Comparison of ENCODE assay signal across 11 cellular contexts in genomic region chr20:7272512-7272911, GRCh38.
DNase-seq lines count a peak whose midpoint lies in the region; ATAC-seq and TF ChIP-seq lines count a peak whose summit lies in the region.
"Had no signal": no experiment of that assay in that cellular context is flagged by ENCODE, and none has a peak within 500 bp of the region (broad histone marks: within the 10 kb centered on the region; RNA-seq: fewer than 3 reads in every experiment).

No MANE protein-coding gene starts in this region.

- in situ Hi-C loops in brain microvascular endothelial cell (cut with HindIII; ENCODE audit: low pct_ligation_motif_present, low sequenced_read_pairs), result no loop called here

- no peak for ATAC-seq in HG03457 (IDR thresholded peaks at IDR 0.05; ENCODE audit: unreplicated experiment)
- ATAC-seq: upper lobe of right lung had no signal

- no peaks in the 10 kb centered on the region for H3K4me1 ChIP-seq in liver (ENCODE audit: control insufficient read depth in 4 of 4, insufficient read depth in 4 of 4, low read length in 3 of 4)
- H3K4me1 ChIP-seq: Peyer's patch, upper lobe of right lung had no signal

- H3K36me3 ChIP-seq in brain microvascular endothelial cell (replicated peaks) (no peaks in the 10 kb centered on the region), liver (ENCODE audit: control insufficient read depth in 4 of 4, insufficient read depth in 3 of 4, low read depth in 1 of 4, low read length in 3 of 4) (no peaks in the 10 kb centered on the region)
- H3K36me3 ChIP-seq: Peyer's patch, upper lobe of right lung had no signal

- TF ChIP-seq RAD21 in liver (IDR thresholded peaks at IDR 0.05), result peak; percentile 84 to 85

- H3K27me3 ChIP-seq in brain microvascular endothelial cell (replicated peaks), result no peaks in the 10 kb centered on the region
- H3K27me3 ChIP-seq in liver (ENCODE audit: control insufficient read depth in 4 of 4, insufficient read depth in 4 of 4, low read length in 3 of 4), result no peaks in the 10 kb centered on the region
- H3K27me3 ChIP-seq: Peyer's patch, upper lobe of right lung had no signal

- no peak overlapping the region for H3K9ac ChIP-seq in liver (ENCODE audit: low read depth in 1 of 2, low read length in 2 of 2)

- peak; percentile 53 for TF ChIP-seq CTCF in brain microvascular endothelial cell (IDR thresholded peaks at IDR 0.05; ENCODE audit: low read depth, low read length, missing control alignments)
- TF ChIP-seq CTCF in liver (IDR thresholded peaks at IDR 0.05; ENCODE audit: low read depth, low read length, missing input control), result peak; percentile 51

- no peak overlapping the region for H3K27ac ChIP-seq in brain microvascular endothelial cell
- H3K27ac ChIP-seq in liver (ENCODE audit: low read depth in 1 of 2, low read length in 2 of 2), result no peak overlapping the region
- H3K27ac ChIP-seq: Peyer's patch, upper lobe of right lung had no signal

- DNase-seq in DMS53 treated with DMSO at 0.1 percent for 48 hours (lab: John Stamatoyannopoulos, UW; ENCODE audit: unreplicated experiment) (peak; percentile 10), NCI-H2171 treated with DMSO at 0.1 percent for 48 hours (lab: John Stamatoyannopoulos, UW) (peak; percentile 69), brain microvascular endothelial cell (no peak), NCI-H446 treated with DMSO at 0.1 percent for 48 hours (lab: John Stamatoyannopoulos, UW) (no peak), KG1 (lab: John Stamatoyannopoulos, UW) (no peak)
- DNase-seq in activated T-cell treated with anti-CD3 and anti-CD28 coated beads, Interleukin-2, amount 50 U/mL, for 1 hour, result no peak
- DNase-seq: effector memory CD4-positive, alpha-beta T cell; Peyer's patch; upper lobe of right lung had no signal

- 49% methylated on average over 1 of the region's 1 CpG for WGBS in liver

- no peaks in the 10 kb centered on the region for H3K9me3 ChIP-seq in liver (ENCODE audit: control insufficient read depth in 4 of 4, low read length in 3 of 4)
- H3K9me3 ChIP-seq: Peyer's patch, upper lobe of right lung had no signal

- no peak overlapping the region for H3K4me3 ChIP-seq in brain microvascular endothelial cell (ENCODE audit: low read depth, low read length)
- H3K4me3 ChIP-seq in liver (ENCODE audit: low read depth in 1 of 3, low read length in 3 of 3), result no peak overlapping the region
- H3K4me3 ChIP-seq: Peyer's patch, upper lobe of right lung had no signal

TF ChIP-seq in liver, 16 proteins besides CTCF, POLR2A, EP300 and RAD21:
- TF ChIP-seq SP1 (IDR thresholded peaks at IDR 0.05) (no peak), EGR1 (IDR thresholded peaks at IDR 0.05; ENCODE audit: low read depth in 2 of 2) (no peak), REST (IDR thresholded peaks at IDR 0.05) (no peak), HNF4A (conservative IDR thresholded peaks at IDR 0.05) (no peak), ATF3 (IDR thresholded peaks at IDR 0.05) (no peak), GABPA (IDR thresholded peaks at IDR 0.05 in 1 of 2, conservative IDR thresholded peaks at IDR 0.05 in 1 of 2) (no peak), MAX (IDR thresholded peaks at IDR 0.05) (no peak), ZBTB33 (IDR thresholded peaks at IDR 0.05) (no peak), HNF4G (IDR thresholded peaks at IDR 0.05) (no peak), FOXA2 (IDR thresholded peaks at IDR 0.05) (no peak), JUND (IDR thresholded peaks at IDR 0.05) (no peak), FOXA1 (IDR thresholded peaks at IDR 0.05) (no peak), NR2F2 (IDR thresholded peaks at IDR 0.05) (no peak), YY1 (IDR thresholded peaks at IDR 0.05) (no peak)

Comparison
In these comparisons a context has a peak if more than half of its experiments do, and no peak if none do; other contexts are left out.
1. DNase-seq: peak in DMS53 treated with DMSO at 0.1 percent for 48 hours (single experiment) and NCI-H2171 treated with DMSO at 0.1 percent for 48 hours (single experiment); none in brain microvascular endothelial cell (single experiment), NCI-H446 treated with DMSO at 0.1 percent for 48 hours (single experiment), activated T-cell treated with anti-CD3 and anti-CD28 coated beads, Interleukin-2, amount 50 U/mL, for 1 hour (single experiment) and KG1 (single experiment).